In the genomic region with DNA sequence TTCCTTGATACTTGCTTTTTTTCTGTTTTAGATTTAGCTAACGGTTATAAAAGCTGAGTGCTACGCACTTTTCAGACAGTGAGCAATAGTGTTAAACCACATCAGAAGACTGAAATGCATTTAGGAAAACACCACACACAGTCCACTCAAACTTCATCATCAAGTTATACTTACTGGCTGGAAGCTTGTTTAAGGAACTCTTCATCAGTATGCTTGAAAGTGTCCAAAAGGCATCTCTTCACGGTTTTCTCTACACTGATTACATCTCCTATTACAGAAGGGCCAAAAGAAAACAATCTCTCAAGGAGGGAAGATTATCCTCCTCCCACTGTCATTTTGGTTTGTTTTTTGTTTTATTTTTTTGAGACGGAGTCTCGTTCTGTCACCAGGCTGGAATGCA, we compare ENCODE assay signal across 18 cellular contexts. TPM values are rescaled to one million over a fixed set of nuclear protein-coding genes. Genes with fewer than 3 reads are reported as not detected.
DNase-seq lines count a peak whose midpoint lies in the region; ATAC-seq and TF ChIP-seq lines count a peak whose summit lies in the region.
"Had no signal": no experiment of that assay in that cellular context is flagged by ENCODE, and none has a peak within 500 bp of the region (broad histone marks: within the 10 kb centered on the region; RNA-seq: fewer than 3 reads in every experiment).

No MANE protein-coding gene starts in this region.

- H3K4me1 ChIP-seq in thyroid gland (no peaks in the 10 kb centered on the region), BE2C (peaks cover 8% of the 10 kb centered on the region)
- H3K4me1 ChIP-seq: A549 had no signal

- no peaks in the 10 kb centered on the region for H3K9me3 ChIP-seq in thyroid gland
- no peaks in the 10 kb centered on the region for H3K9me3 ChIP-seq in BE2C
- H3K9me3 ChIP-seq: A549 had no signal

- peaks cover 86 to 94% of the 10 kb centered on the region in 2 donors for H3K36me3 ChIP-seq in thyroid gland
- peaks cover 94% of the 10 kb centered on the region for H3K36me3 ChIP-seq in BE2C

- POLR2A ChIA-PET in activated CD4-positive, alpha-beta memory T cell treated with anti-CD3 and anti-CD28 coated beads, Interleukin-2, amount 10 ng/mL, durations not matched to agents 7 days and 5 days (lab: Charles Lee), result interaction anchor here (0.8 kb wide), 1 partner anchor 31 kb away, joined by 3 read pairs; no protein-coding TSS in a partner anchor

- intact Hi-C loops in thyroid gland (cut with DNase I), result no loop called here

- H3K27ac Mint-ChIP-seq in activated T-cell treated with anti-CD3 and anti-CD28 coated beads, Interleukin-2, amount 50 U/mL, for 72 hours, result peak overlapping the region; percentile 91
- H3K27ac Mint-ChIP-seq in activated CD4-positive, alpha-beta memory T cell treated with anti-CD3 and anti-CD28 coated beads, Interleukin-2, amount 10 ng/mL, durations not matched to agents 7 days and 5 days, result peak overlapping the region; percentile 41
- H3K27ac Mint-ChIP-seq in stimulated activated effector memory CD8-positive, alpha-beta T cell treated with anti-CD3 and anti-CD28 coated beads, Interleukin-12 subunit alpha, Interleukin-12 subunit beta, amount 100 ng/mL, for 72 hours, result peak overlapping the region; percentile 48

- no peak overlapping the region for H3K27ac ChIP-seq in thyroid gland
- H3K27ac ChIP-seq: A549 had no signal

- H3K9me3 Mint-ChIP-seq in activated T-cell treated with anti-CD3 and anti-CD28 coated beads, Interleukin-2, amount 50 U/mL, for 72 hours, result no peaks in the 10 kb centered on the region
- H3K9me3 Mint-ChIP-seq in activated CD4-positive, alpha-beta memory T cell treated with anti-CD3 and anti-CD28 coated beads, Interleukin-2, amount 10 ng/mL, durations not matched to agents 7 days and 5 days, result no peaks in the 10 kb centered on the region
- H3K9me3 Mint-ChIP-seq in stimulated activated effector memory CD8-positive, alpha-beta T cell treated with anti-CD3 and anti-CD28 coated beads, Interleukin-12 subunit alpha, Interleukin-12 subunit beta, amount 100 ng/mL, for 72 hours, result no peaks in the 10 kb centered on the region
- H3K9me3 Mint-ChIP-seq: CD14-positive monocyte had no signal

- ATAC-seq in activated T-cell treated with anti-CD3 and anti-CD28 coated beads, Interleukin-2, amount 50 U/mL, for 72 hours (replicated peaks in 1 of 2), result peak; percentile 61 to 90
- peak; percentile 40 for ATAC-seq in stimulated activated effector memory CD8-positive, alpha-beta T cell treated with anti-CD3 and anti-CD28 coated beads, Interleukin-12 subunit alpha, Interleukin-12 subunit beta, amount 100 ng/mL, for 72 hours
- ATAC-seq: A549 had no signal

- H3K4me3 ChIP-seq in thyroid gland (replicated peaks in 1 of 3) (no peak overlapping the region), BE2C (ENCODE audit: low read depth, low read length) (no peak overlapping the region)
- H3K4me3 ChIP-seq: A549 had no signal

- H3K4me3 Mint-ChIP-seq in activated T-cell treated with anti-CD3 and anti-CD28 coated beads, Interleukin-2, amount 50 U/mL, for 72 hours, result peak overlapping the region in 1 of 2 donors; percentile 31
- H3K4me3 Mint-ChIP-seq in activated CD4-positive, alpha-beta memory T cell treated with anti-CD3 and anti-CD28 coated beads, Interleukin-2, amount 10 ng/mL, durations not matched to agents 7 days and 5 days, result no peak overlapping the region
- H3K4me3 Mint-ChIP-seq in stimulated activated effector memory CD8-positive, alpha-beta T cell treated with anti-CD3 and anti-CD28 coated beads, Interleukin-12 subunit alpha, Interleukin-12 subunit beta, amount 100 ng/mL, for 72 hours, result no peak overlapping the region
- H3K4me3 Mint-ChIP-seq: CD14-positive monocyte had no signal

- no peak for TF ChIP-seq CTCF in thyroid gland (IDR thresholded peaks at IDR 0.05)
- TF ChIP-seq CTCF in BE2C (IDR thresholded peaks at IDR 0.05; ENCODE audit: low read depth, low read length), result no peak

- H3K4me1 Mint-ChIP-seq in activated T-cell treated with anti-CD3 and anti-CD28 coated beads, Interleukin-2, amount 50 U/mL, for 72 hours (ENCODE audit: low read depth), result peaks cover 13% of the 10 kb centered on the region
- H3K4me1 Mint-ChIP-seq in activated CD4-positive, alpha-beta memory T cell treated with anti-CD3 and anti-CD28 coated beads, Interleukin-2, amount 10 ng/mL, durations not matched to agents 7 days and 5 days, result peaks cover 7% of the 10 kb centered on the region
- H3K4me1 Mint-ChIP-seq in stimulated activated effector memory CD8-positive, alpha-beta T cell treated with anti-CD3 and anti-CD28 coated beads, Interleukin-12 subunit alpha, Interleukin-12 subunit beta, amount 100 ng/mL, for 72 hours, result no peaks in the 10 kb centered on the region
- H3K4me1 Mint-ChIP-seq: CD14-positive monocyte had no signal

- H3K27me3 Mint-ChIP-seq in activated T-cell treated with anti-CD3 and anti-CD28 coated beads, Interleukin-2, amount 50 U/mL, for 72 hours (ENCODE audit: low read depth), result no peaks in the 10 kb centered on the region
- no peaks in the 10 kb centered on the region for H3K27me3 Mint-ChIP-seq in activated CD4-positive, alpha-beta memory T cell treated with anti-CD3 and anti-CD28 coated beads, Interleukin-2, amount 10 ng/mL, durations not matched to agents 7 days and 5 days

- DNase-seq in activated T-cell treated with anti-CD3 and anti-CD28 coated beads, Interleukin-2, amount 50 U/mL, for 72 hours, result no peak
- DNase-seq in activated T-cell treated with anti-CD3 and anti-CD28 coated beads, Interleukin-2, amount 50 U/mL, for 48 hours, result no peak
- DNase-seq in activated CD4-positive, alpha-beta memory T cell treated with anti-CD3 and anti-CD28 coated beads, Interleukin-2, amount 10 ng/mL, durations not matched to agents 7 days and 5 days, result no peak
- DNase-seq in fibroblast of peridontal ligament (ENCODE audit: extremely low read depth) (peak; percentile 10), thyroid gland (no peak), BE2C (no peak)
- DNase-seq in stimulated activated effector memory CD8-positive, alpha-beta T cell treated with anti-CD3 and anti-CD28 coated beads, Interleukin-12 subunit alpha, Interleukin-12 subunit beta, amount 100 ng/mL, for 72 hours (ENCODE audit: low spot score in 2 of 2), result no peak
- no peak for DNase-seq in stimulated activated naive CD4-positive, alpha-beta T cell (lab: John Stamatoyannopoulos, UW)
- DNase-seq: EL, NCI-H1092, NCI-H146, NCI-H2081, NCI-H748 treated with DMSO at 0.1 percent for 48 hours, OCI-M1, RPMI8226 had no signal

- CTCF ChIA-PET in activated CD4-positive, alpha-beta memory T cell treated with anti-CD3 and anti-CD28 coated beads, Interleukin-2, amount 10 ng/mL, durations not matched to agents 7 days and 5 days (lab: Charles Lee), result no interaction called here

- H3K27me3 ChIP-seq in thyroid gland (no peaks in the 10 kb centered on the region), BE2C (no peaks in the 10 kb centered on the region)

- H3K36me3 Mint-ChIP-seq in activated T-cell treated with anti-CD3 and anti-CD28 coated beads, Interleukin-2, amount 50 U/mL, for 72 hours (ENCODE audit: insufficient read depth in 2 of 2), result peaks cover 28 to 59% of the 10 kb centered on the region in 2 donors
- H3K36me3 Mint-ChIP-seq in activated CD4-positive, alpha-beta memory T cell treated with anti-CD3 and anti-CD28 coated beads, Interleukin-2, amount 10 ng/mL, durations not matched to agents 7 days and 5 days (ENCODE audit: low read depth), result peaks cover 88% of the 10 kb centered on the region
- peaks cover 100% of the 10 kb centered on the region for H3K36me3 Mint-ChIP-seq in stimulated activated effector memory CD8-positive, alpha-beta T cell treated with anti-CD3 and anti-CD28 coated beads, Interleukin-12 subunit alpha, Interleukin-12 subunit beta, amount 100 ng/mL, for 72 hours

- WGBS in thyroid gland, 2 donors, result 84 to 87% methylated on average over 5 of the region's 5 CpGs

- TF ChIP-seq POLR2A in thyroid gland (IDR thresholded peaks at IDR 0.05), result no peak

RNA-seq across cellular contexts. Expression of gene ILKAP, which starts 19.6 kb away (rescaled TPM):
- 10 to 100 TPM; 53.2 to 55.5 TPM for total RNA-seq in activated T-cell treated with anti-CD3 and anti-CD28 coated beads, Interleukin-2, amount 50 U/mL, for 72 hours
- 10 to 100 TPM; 50.8 to 54.3 TPM for total RNA-seq in activated CD4-positive, alpha-beta memory T cell treated with anti-CD3 and anti-CD28 coated beads, Interleukin-2, amount 10 ng/mL, durations not matched to agents 7 days and 5 days
- 10 to 100 TPM; 33.4 to 52.0 (median 41.0) TPM for total RNA-seq in thyroid gland
- polyA plus RNA-seq in BE2C (2012; ENCODE audit: insufficient read depth, insufficient read length, low read depth), result 46.4 TPM

RNA-seq across cellular contexts. Expression of gene ERFE, which starts 25.1 kb away (rescaled TPM):
- under 1 TPM; 0.60 to 0.88 TPM for total RNA-seq in activated T-cell treated with anti-CD3 and anti-CD28 coated beads, Interleukin-2, amount 50 U/mL, for 72 hours
- total RNA-seq in activated CD4-positive, alpha-beta memory T cell treated with anti-CD3 and anti-CD28 coated beads, Interleukin-2, amount 10 ng/mL, durations not matched to agents 7 days and 5 days, result not detected
- 10 to 100 TPM in 1 of 4 donors, 1 to 10 TPM in 3; 2.8 to 15.3 (median 5.8) TPM for total RNA-seq in thyroid gland
- 0.43 TPM for polyA plus RNA-seq in BE2C (2012; ENCODE audit: insufficient read depth, insufficient read length, low read depth)
- polyA plus RNA-seq: CD14-positive monocyte had no signal

RNA-seq across cellular contexts. Expression of gene KLHL30, which starts 45.4 kb away (rescaled TPM):
- total RNA-seq in activated T-cell treated with anti-CD3 and anti-CD28 coated beads, Interleukin-2, amount 50 U/mL, for 72 hours, result not detected
- total RNA-seq in activated CD4-positive, alpha-beta memory T cell treated with anti-CD3 and anti-CD28 coated beads, Interleukin-2, amount 10 ng/mL, durations not matched to agents 7 days and 5 days, result not detected
- under 1 TPM; 0.20 to 0.67 (median 0.38) TPM for total RNA-seq in thyroid gland
- polyA plus RNA-seq in BE2C (2012; ENCODE audit: insufficient read depth, insufficient read length, low read depth), result 1.8 TPM
- total RNA-seq: H4 had no signal

RNA-seq across cellular contexts. Expression of gene HES6, which starts 56.0 kb away (rescaled TPM):
- 1 to 10 TPM; 1.6 to 2.0 TPM for total RNA-seq in activated T-cell treated with anti-CD3 and anti-CD28 coated beads, Interleukin-2, amount 50 U/mL, for 72 hours
- 1 to 10 TPM; 2.7 to 3.7 TPM for total RNA-seq in activated CD4-positive, alpha-beta memory T cell treated with anti-CD3 and anti-CD28 coated beads, Interleukin-2, amount 10 ng/mL, durations not matched to agents 7 days and 5 days
- total RNA-seq in thyroid gland, result 1 to 10 TPM; 2.9 to 9.0 (median 6.8) TPM
- 55.3 TPM for polyA plus RNA-seq in BE2C (2012; ENCODE audit: insufficient read depth, insufficient read length, low read depth)

Comparison
In these comparisons a context has a peak if more than half of its experiments do, and no peak if none do; other contexts are left out.
1. H3K27ac Mint-ChIP-seq: peak in every context shown above with its lines; median percentile 91 in activated T-cell treated with anti-CD3 and anti-CD28 coated beads, Interleukin-2, amount 50 U/mL, for 72 hours; 48 in stimulated activated effector memory CD8-positive, alpha-beta T cell treated with anti-CD3 and anti-CD28 coated beads, Interleukin-12 subunit alpha, Interleukin-12 subunit beta, amount 100 ng/mL, for 72 hours; 41 in activated CD4-positive, alpha-beta memory T cell treated with anti-CD3 and anti-CD28 coated beads, Interleukin-2, amount 10 ng/mL, durations not matched to agents 7 days and 5 days.